Comparison of ENCODE assay signal across 20 cellular contexts in genomic region chr16:19182487-19182886, GRCh38. TPM values are rescaled to one million over a fixed set of nuclear protein-coding genes. Genes with fewer than 3 reads are reported as not detected.
DNase-seq lines count a peak whose midpoint lies in the region; ATAC-seq, FAIRE-seq and TF ChIP-seq lines count a peak whose summit lies in the region.
"Had no signal": no experiment of that assay in that cellular context is flagged by ENCODE, and none has a peak within 500 bp of the region (broad histone marks: within the 10 kb centered on the region; RNA-seq: fewer than 3 reads in every experiment).

No MANE protein-coding gene starts in this region.

- H2BK5ac ChIP-seq in trophoblast cell (ENCODE audit: low read depth, low read length, poor library complexity), result no peak overlapping the region

- no peak overlapping the region for H3K4ac ChIP-seq in trophoblast cell (ENCODE audit: low read depth, low read length)

- H3K27me3 ChIP-seq in K562 (ENCODE audit: control insufficient read depth in 2 of 2, insufficient read depth in 2 of 2, low read length in 2 of 2), result peaks cover 22 to 71% of the 10 kb centered on the region in 2 experiments
- no peaks in the 10 kb centered on the region for H3K27me3 ChIP-seq in trophoblast cell (ENCODE audit: insufficient read depth, low read length)
- H3K27me3 ChIP-seq in testis, result no peaks in the 10 kb centered on the region

- H4K12ac ChIP-seq in trophoblast cell (ENCODE audit: low read depth, low read length), result no peak overlapping the region

- no peaks in the 10 kb centered on the region for H3K9me3 ChIP-seq in K562 (replicated peaks; ENCODE audit: control insufficient read depth, insufficient read depth, low read depth, low read length)
- peaks cover 3% of the 10 kb centered on the region for H3K9me3 ChIP-seq in trophoblast cell (ENCODE audit: insufficient read depth, low read depth, low read length)
- H3K9me3 ChIP-seq in testis, result no peaks in the 10 kb centered on the region

- H3K79me2 ChIP-seq in K562 (ENCODE audit: control insufficient read depth, insufficient read depth, low read length), result no peaks in the 10 kb centered on the region
- no peaks in the 10 kb centered on the region for H3K79me2 ChIP-seq in trophoblast cell (ENCODE audit: control insufficient read depth, insufficient read depth, low read length, poor library complexity)

- no peaks in the 10 kb centered on the region for H3K9me1 ChIP-seq in K562 (ENCODE audit: control insufficient read depth, insufficient read depth, low read length)

- no peak for TF ChIP-seq EP300 in K562 (IDR thresholded peaks at IDR 0.05; ENCODE audit: low read length)

- no peaks in the 10 kb centered on the region for H3K4me1 ChIP-seq in K562 (replicated peaks in 1 of 2; ENCODE audit: control insufficient read depth in 2 of 2, insufficient read depth in 2 of 2, low read length in 2 of 2)
- H3K4me1 ChIP-seq in trophoblast cell (ENCODE audit: control insufficient read depth in 1 of 2, insufficient read depth in 2 of 2, low read length in 2 of 2), result no peaks in the 10 kb centered on the region
- H3K4me1 ChIP-seq in testis, result no peaks in the 10 kb centered on the region

- no peak overlapping the region for H3K14ac ChIP-seq in trophoblast cell (ENCODE audit: low read length)

- in situ Hi-C loops in K562 (cut with MboI), result no loop called here

- H3K23ac ChIP-seq in trophoblast cell (ENCODE audit: low read length), result no peak overlapping the region

- H2AFZ ChIP-seq in K562 (ENCODE audit: low read depth, low read length), result no peak overlapping the region
- H2AFZ ChIP-seq in trophoblast cell (ENCODE audit: insufficient read depth, low read length, poor library complexity), result no peak overlapping the region
- H2AFZ ChIP-seq: GM23248 had no signal

- intact Hi-C loops in K562 (cut with micrococcal nuclease) (no loop called here), testis (cut with DNase I; ENCODE audit: low total_unique reads) (no loop called here)

- no peak for FAIRE-seq in K562 (lab: Jason Lieb, UNC)
- FAIRE-seq: G401.6, GM12892, GM19239, H1 had no signal

- H2AK5ac ChIP-seq in trophoblast cell (ENCODE audit: low read length), result no peak overlapping the region

- no peak overlapping the region for H4K91ac ChIP-seq in trophoblast cell (ENCODE audit: low read depth, low read length)

- no peaks in the 10 kb centered on the region for H3K36me3 ChIP-seq in K562 (ENCODE audit: control insufficient read depth, insufficient read depth, low read length)
- H3K36me3 ChIP-seq in trophoblast cell (ENCODE audit: control insufficient read depth in 1 of 2, insufficient read depth in 2 of 2, low read length in 2 of 2), result no peaks in the 10 kb centered on the region
- no peaks in the 10 kb centered on the region for H3K36me3 ChIP-seq in testis (ENCODE audit: low read depth, missing control alignments)

- no peak overlapping the region for H3K18ac ChIP-seq in trophoblast cell (ENCODE audit: low read length)

- H2BK12ac ChIP-seq in trophoblast cell (ENCODE audit: low read length), result no peak overlapping the region

- H3K9ac ChIP-seq in K562 (ENCODE audit: insufficient read depth in 1 of 2, low read depth in 2 of 2, low read length in 2 of 2) (no peak overlapping the region), trophoblast cell (ENCODE audit: low read length) (no peak overlapping the region)
- H3K9ac ChIP-seq: GM23248 had no signal

- peaks cover 7% of the 10 kb centered on the region for H3K79me1 ChIP-seq in trophoblast cell (ENCODE audit: low read length)

- no peak for ATAC-seq in K562
- ATAC-seq: HCT116 had no signal

- H4K20me1 ChIP-seq in K562 (replicated peaks; ENCODE audit: control insufficient read depth, insufficient read depth, low read length), result no peaks in the 10 kb centered on the region

- H2BK120ac ChIP-seq in trophoblast cell (ENCODE audit: insufficient read depth, low read length, poor library complexity), result no peak overlapping the region

- no TSS peak for BruUV-seq in K562 (replicated peaks; lab: Mats Ljungman, UMichigan)

- no peak for TF ChIP-seq RAD21 in K562 (CRISPR knock-in tag; conservative IDR thresholded peaks at IDR 0.05 in 1 of 2, IDR thresholded peaks at IDR 0.05 in 1 of 2)

- TF ChIP-seq POLR2A in K562 (conservative IDR thresholded peaks at IDR 0.05) (no peak), testis (IDR thresholded peaks at IDR 0.05) (no peak)

- no peak overlapping the region for H3K27ac ChIP-seq in K562 (ENCODE audit: extremely low read depth, low read depth, low read length)
- no peak overlapping the region for H3K27ac ChIP-seq in trophoblast cell (ENCODE audit: low read depth, low read length)
- no peak overlapping the region for H3K27ac ChIP-seq in testis
- H3K27ac ChIP-seq: GM23248 had no signal

- TF ChIP-seq CTCF in K562 (IDR thresholded peaks at IDR 0.05 in 2 of 3, conservative IDR thresholded peaks at IDR 0.05 in 1 of 3; ENCODE audit: insufficient read depth in 2 of 3, low read depth in 1 of 3, low read length in 3 of 3) (no peak), epithelial cell of esophagus (IDR thresholded peaks at IDR 0.05; ENCODE audit: insufficient read depth, low read depth, low read length, missing control alignments) (no peak), testis (IDR thresholded peaks at IDR 0.05) (no peak)

- WGBS in K562 (ENCODE audit: insufficient coverage, low coverage, missing lambda C conversion rate), result 9% methylated on average over 6 of the region's 6 CpGs
- WGBS in trophoblast cell (ENCODE audit: extremely low coverage, insufficient coverage, insufficient read length), result no CpG with 5 or more reads among the region's 6 CpGs
- WGBS in testis, 2 donors, result 94 to 98% methylated on average over 6 of the region's 6 CpGs

- no peak overlapping the region for H3K4me3 ChIP-seq in K562
- no peak overlapping the region for H3K4me3 ChIP-seq in epithelial cell of esophagus (ENCODE audit: low read length)
- no peak overlapping the region for H3K4me3 ChIP-seq in trophoblast cell (ENCODE audit: low read depth, low read length)
- H3K4me3 ChIP-seq in testis, result no peak overlapping the region
- H3K4me3 ChIP-seq: GM23248 had no signal

- H4K8ac ChIP-seq in trophoblast cell (ENCODE audit: low read depth, low read length), result no peak overlapping the region

- DNase-seq in K562 (ENCODE audit: extremely low read depth in 1 of 4, low spot score in 3 of 4) (no peak), epithelial cell of esophagus (ENCODE audit: low read depth) (peak; percentile 25), trophoblast cell (peak; percentile 76 to 91), testis (no peak), DMS 273 (lab: John Stamatoyannopoulos, UW; ENCODE audit: unreplicated experiment) (no peak)
- no peak for DNase-seq in effector CD4-positive, alpha-beta T cell
- DNase-seq: C1 segment of cervical spinal cord; Calu3; CD4-positive, alpha-beta memory T cell; COR-L47; DMS153; DND-41; GM23248; H7 had no signal

- CTCF ChIA-PET in K562 (lab: Yijun Ruan, JAX; ENCODE audit: low intra/inter-chr PET ratio), result interaction anchor here (1.4 kb wide), 1 partner anchor 198 kb away, joined by 5 read pairs; no protein-coding TSS in a partner anchor

- H3K4me2 ChIP-seq in K562 (ENCODE audit: insufficient read depth, low read length) (no peak overlapping the region), trophoblast cell (ENCODE audit: low read length) (no peak overlapping the region)

- POLR2A ChIA-PET in K562 (lab: Yijun Ruan, JAX), result interaction anchor here (0.9 kb wide), 1 partner anchor 207 kb away, joined by 3 read pairs; no protein-coding TSS in a partner anchor

TF ChIP-seq in K562, 482 proteins besides CTCF, POLR2A, EP300 and RAD21:
- TF ChIP-seq TCF15 (CRISPR knock-in tag; IDR thresholded peaks at IDR 0.05) (no peak), RNF219 (CRISPR knock-in tag; IDR thresholded peaks at IDR 0.05) (no peak), CBFA2T3 (IDR thresholded peaks at IDR 0.05) (0 out of 2 replicates have a peak, but pooled peaks have one; percentile 9)

RNA-seq across cellular contexts. Expression of gene SYT17, which starts 14.4 kb away (rescaled TPM):
- total RNA-seq in K562 (2011; cell fraction: chromatin; rRNA removed; ENCODE audit: low replicate concordance), result not detected in 2 replicates
- total RNA-seq in K562 (2011; cell fraction: nucleolus; rRNA removed), result not detected in 2 replicates
- not detected in 2 replicates for total RNA-seq in K562 (2011; cell fraction: nucleoplasm; rRNA removed)
- not detected in 2 replicates for total RNA-seq in K562 (2014; rRNA removed)
- not detected in 2 replicates for total RNA-seq in K562 (2014; rRNA removed; fragmentation: Illumina TruSeq; extraction: Trizol)
- total RNA-seq in K562 (2015; rRNA removed; fragmentation: Illumina TruSeq; extraction: Trizol), result not detected in 2 replicates
- total RNA-seq in K562 (2021), result not detected in 2 replicates
- not detected in 2 replicates for polyA plus RNA-seq in K562 (2011; rRNA removed)
- polyA plus RNA-seq in K562 (2011; cell fraction: cytosol; rRNA removed), result not detected in 2 replicates
- polyA plus RNA-seq in K562 (2011; cell fraction: nucleus; rRNA removed), result not detected in 2 replicates
- 0.11 TPM in 1 of 2 replicates, not detected in the other for polyA plus RNA-seq in K562 (2012)
- polyA plus RNA-seq in K562 (2014; fragmentation: Illumina TruSeq; extraction: Trizol), result not detected in 2 replicates
- not detected for polyA plus RNA-seq in K562 (2014; fragmentation: Nextera tagmentation; extraction: Ambion mirVana)
- not detected in 2 replicates for polyA plus RNA-seq in K562 (2014; rRNA removed)
- not detected in 2 replicates for polyA minus RNA-seq in K562 (2011; rRNA and poly(A)+ RNA removed)
- not detected in 2 replicates for polyA minus RNA-seq in K562 (2011; cell fraction: cytosol; rRNA and poly(A)+ RNA removed)
- polyA minus RNA-seq in K562 (2011; cell fraction: nucleus; rRNA and poly(A)+ RNA removed), result not detected in 2 replicates
- polyA plus RNA-seq in trophoblast cell (2013), result 3.4 and 3.9 TPM in 2 replicates
- total RNA-seq in testis, result 1 to 10 TPM; 3.1 to 3.7 TPM
- polyA plus RNA-seq in testis (ENCODE audit: insufficient read depth, low read depth, low replicate concordance), result 0.75 TPM
- total RNA-seq: CD4-positive, alpha-beta memory T cell; GM23248 had no signal
- polyA plus RNA-seq: BJ; CD4-positive, alpha-beta memory T cell; GM23248 had no signal

Comparison
In these comparisons a context has a peak if more than half of its experiments do, and no peak if none do; other contexts are left out.
1. DNase-seq: peak in epithelial cell of esophagus (single experiment) and trophoblast cell (2 of 2); none in K562 (0 of 4), testis (single experiment), DMS 273 (single experiment) and effector CD4-positive, alpha-beta T cell (single experiment).